In the genomic region with DNA sequence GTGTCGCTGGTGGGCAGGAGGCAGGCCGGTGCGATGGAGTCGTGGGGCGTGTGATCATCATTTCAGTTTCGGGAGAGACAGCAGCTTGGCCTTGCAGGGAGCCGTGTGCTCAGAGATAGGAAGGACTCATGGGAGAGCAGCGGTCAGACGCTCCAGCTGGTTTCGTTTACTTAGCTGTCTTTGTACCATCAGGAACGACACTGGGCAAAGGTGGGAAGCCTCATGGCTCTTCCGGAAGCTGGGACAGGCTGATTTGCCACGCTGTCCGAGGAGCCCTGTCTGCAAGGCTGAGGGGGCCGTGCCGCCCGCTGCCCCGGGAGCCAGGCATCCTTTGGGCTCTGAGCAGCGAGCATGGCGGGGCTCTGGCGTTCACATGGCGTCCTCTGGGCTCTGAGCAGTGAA, we compare ENCODE assay signal across 9 cellular contexts. TPM values are rescaled to one million over a fixed set of nuclear protein-coding genes. Genes with fewer than 3 reads are reported as not detected.
DNase-seq lines count a peak whose midpoint lies in the region; ATAC-seq and TF ChIP-seq lines count a peak whose summit lies in the region.
"Had no signal": no experiment of that assay in that cellular context is flagged by ENCODE, and none has a peak within 500 bp of the region (broad histone marks: within the 10 kb centered on the region; RNA-seq: fewer than 3 reads in every experiment).

No MANE protein-coding gene starts in this region.

- H4K20me1 ChIP-seq in IMR-90 (ENCODE audit: insufficient read depth, low read length), result peaks cover 15% of the 10 kb centered on the region

- no peaks in the 10 kb centered on the region for H3K27me3 Mint-ChIP-seq in chondrocyte (ENCODE audit: low read depth)

- H2AK5ac ChIP-seq in IMR-90 (ENCODE audit: low read depth, low read length) (peak overlapping the region; percentile 23; the same call in 1 of the 2 replicates), mesendoderm (ENCODE audit: low read length) (no peak overlapping the region)

- peak overlapping the region; percentile 23; the same call in 1 of the 2 replicates for H3K4me2 ChIP-seq in IMR-90 (ENCODE audit: low read depth, low read length)
- no peak overlapping the region for H3K4me2 ChIP-seq in mesendoderm (ENCODE audit: low read length)

- H3K27ac ChIP-seq in ACC112 (ENCODE audit: low read depth, low read length), result no peak overlapping the region
- no peak overlapping the region for H3K27ac ChIP-seq in IMR-90 (ENCODE audit: insufficient read depth, low read length)
- no peak overlapping the region for H3K27ac ChIP-seq in mesendoderm (ENCODE audit: low read depth, low read length)
- H3K27ac ChIP-seq: thyroid gland had no signal

- in situ Hi-C loops in IMR-90 (cut with MboI; ENCODE audit: low sequenced_read_pairs), result no loop called here

- no peak overlapping the region for H2BK15ac ChIP-seq in IMR-90 (ENCODE audit: low read depth, low read length)
- H2BK15ac ChIP-seq in mesendoderm (replicated peaks; ENCODE audit: low read depth), result no peak overlapping the region

- H3K79me2 ChIP-seq in ACC112 (ENCODE audit: control insufficient read depth, insufficient read depth, low read length, unreplicated experiment) (no peaks in the 10 kb centered on the region), mesendoderm (ENCODE audit: control insufficient read depth, insufficient read depth, low read length) (no peaks in the 10 kb centered on the region)

- no peak overlapping the region for H2BK20ac ChIP-seq in IMR-90 (ENCODE audit: low read depth, low read length)

- H4K5ac ChIP-seq in IMR-90 (ENCODE audit: low read depth, low read length) (peak overlapping the region; percentile 8; the same call in 1 of the 2 replicates), mesendoderm (ENCODE audit: low read length) (no peak overlapping the region)

- DNase-seq in IMR-90 (peak; percentile 35), chondrocyte (ENCODE audit: low spot score) (no peak), mesendoderm (no peak), inferior parietal cortex (ENCODE audit: extremely low spot score) (no peak), T-helper 2 cell (no peak), H7 (no peak), mesenteric fat pad (ENCODE audit: low spot score) (no peak)
- DNase-seq: thyroid gland had no signal

- peaks cover 2 to 3% of the 10 kb centered on the region in 2 experiments; a peak in 1 of 4 replicates for H3K79me1 ChIP-seq in IMR-90 (ENCODE audit: low read depth in 1 of 2, low read length in 2 of 2)
- no peaks in the 10 kb centered on the region for H3K79me1 ChIP-seq in mesendoderm (ENCODE audit: low read length)

- H2AFZ ChIP-seq in ACC112 (ENCODE audit: low read length, unreplicated experiment) (no peak overlapping the region), IMR-90 (replicated peaks; ENCODE audit: low read length, poor library complexity) (no peak overlapping the region)

- H3K23ac ChIP-seq in IMR-90 (ENCODE audit: low read depth, low read length), result no peak overlapping the region
- H3K23ac ChIP-seq in mesendoderm (ENCODE audit: low read length), result no peak overlapping the region

- H4K8ac ChIP-seq in IMR-90 (ENCODE audit: low read depth in 2 of 2, low read length in 2 of 2) (no peak overlapping the region; a peak in 1 of 4 replicates), mesendoderm (ENCODE audit: low read depth, low read length) (no peak overlapping the region)

- H3K9ac ChIP-seq in IMR-90 (ENCODE audit: low read depth, low read length) (no peak overlapping the region), mesendoderm (ENCODE audit: low read length) (no peak overlapping the region)

- no peak for TF ChIP-seq RAD21 in IMR-90 (IDR thresholded peaks at IDR 0.05; ENCODE audit: low read length)

- H3K4me1 ChIP-seq in ACC112 (ENCODE audit: control insufficient read depth, insufficient read depth, low read length, unreplicated experiment), result peaks cover 4% of the 10 kb centered on the region
- H3K4me1 ChIP-seq in IMR-90 (ENCODE audit: control insufficient read depth, insufficient read depth, low read length), result peaks cover 25% of the 10 kb centered on the region
- no peaks in the 10 kb centered on the region for H3K4me1 ChIP-seq in mesendoderm (ENCODE audit: control insufficient read depth, low read depth, low read length)

- peak overlapping the region; percentile 42 for H3K27ac Mint-ChIP-seq in chondrocyte (ENCODE audit: unreplicated experiment)

- H3K4me3 Mint-ChIP-seq in chondrocyte (ENCODE audit: unreplicated experiment), result peak overlapping the region; percentile 23

- H3K4ac ChIP-seq in IMR-90 (ENCODE audit: low read depth, low read length), result no peak overlapping the region
- no peak overlapping the region for H3K4ac ChIP-seq in mesendoderm (ENCODE audit: low read depth, low read length)

- TF ChIP-seq CTCF in IMR-90 (conservative IDR thresholded peaks at IDR 0.05; ENCODE audit: low read depth, low read length) (no peak), chondrocyte (IDR thresholded peaks at IDR 0.05) (peak; percentile 37)

- H2AK9ac ChIP-seq in IMR-90 (replicated peaks; ENCODE audit: low read depth, low read length, poor library complexity), result no peak overlapping the region

- H3K56ac ChIP-seq in IMR-90 (ENCODE audit: extremely low read depth, insufficient read depth, low read length) (no peak overlapping the region), mesendoderm (ENCODE audit: low read length) (peak overlapping the region; percentile 42)

- no peak overlapping the region for H2BK5ac ChIP-seq in IMR-90 (ENCODE audit: low read depth, low read length, poor library complexity, severe bottlenecking)
- H2BK5ac ChIP-seq in mesendoderm (ENCODE audit: low read length), result no peak overlapping the region

- H3K14ac ChIP-seq in IMR-90 (replicated peaks; ENCODE audit: low read depth, low read length), result no peak overlapping the region

- no TSS peak for BruUV-seq in IMR-90 (replicated peaks; lab: Mats Ljungman, UMichigan)

- H3K9me3 ChIP-seq in IMR-90 (ENCODE audit: control insufficient read depth, insufficient read depth, low read length), result no peaks in the 10 kb centered on the region
- H3K9me3 ChIP-seq: thyroid gland had no signal

- H3K4me1 Mint-ChIP-seq in chondrocyte (ENCODE audit: low read depth), result peaks cover 24% of the 10 kb centered on the region

- H3K27me3 ChIP-seq in ACC112 (ENCODE audit: insufficient read depth, low read length) (no peaks in the 10 kb centered on the region), IMR-90 (ENCODE audit: control insufficient read depth, insufficient read depth, low read length) (no peaks in the 10 kb centered on the region), mesendoderm (ENCODE audit: insufficient read depth, low read length, poor library complexity) (no peaks in the 10 kb centered on the region), H7 (ENCODE audit: control insufficient read depth, insufficient read depth, low read length) (no peaks in the 10 kb centered on the region)
- H3K27me3 ChIP-seq: thyroid gland had no signal

- H3K18ac ChIP-seq in IMR-90 (ENCODE audit: low read depth, low read length), result no peak overlapping the region
- no peak overlapping the region for H3K18ac ChIP-seq in mesendoderm (ENCODE audit: low read length)

- no peaks in the 10 kb centered on the region for H3K36me3 Mint-ChIP-seq in chondrocyte (ENCODE audit: low read depth)

- H3K9me1 ChIP-seq in IMR-90 (ENCODE audit: insufficient read depth, low read length), result peaks cover 6% of the 10 kb centered on the region; the same call in 1 of the 2 replicates

- no peaks in the 10 kb centered on the region for H3K9me3 Mint-ChIP-seq in chondrocyte (ENCODE audit: low read depth)

- WGBS in IMR-90 (ENCODE audit: extremely low coverage in 2 of 2, insufficient read length in 1 of 2), 2 experiments, result 48% methylated on average over 16 of the region's 22 CpGs; no CpG with 5 or more reads in 1 of the 2 experiments
- no CpG with 5 or more reads among the region's 22 CpGs for WGBS in mesendoderm (ENCODE audit: extremely low coverage, insufficient coverage, low lambda C conversion rate)

- peak overlapping the region; percentile 33; the same call in 1 of the 2 replicates for H3K4me3 ChIP-seq in ACC112 (ENCODE audit: low read depth, low read length)
- no peak overlapping the region for H3K4me3 ChIP-seq in IMR-90 (ENCODE audit: insufficient read depth, low read depth, low read length)
- H3K4me3 ChIP-seq in mesendoderm (ENCODE audit: low read length), result no peak overlapping the region
- no peak overlapping the region for H3K4me3 ChIP-seq in H7 (ENCODE audit: insufficient read depth, low read depth, low read length)
- H3K4me3 ChIP-seq: thyroid gland had no signal

- dilution Hi-C loops in IMR-90 (cut with HindIII; ENCODE audit: low sequenced_read_pairs, unreplicated experiment), result no loop called here

- intact Hi-C loops in IMR-90 (cut with micrococcal nuclease), result no loop called here

- H3K36me3 ChIP-seq in ACC112 (ENCODE audit: insufficient read depth, low read length), result no peaks in the 10 kb centered on the region
- H3K36me3 ChIP-seq in IMR-90 (ENCODE audit: control insufficient read depth, insufficient read depth, low read length), result peaks cover 2% of the 10 kb centered on the region; the same call in 1 of the 2 replicates
- no peaks in the 10 kb centered on the region for H3K36me3 ChIP-seq in mesendoderm (ENCODE audit: control insufficient read depth, insufficient read depth, low read length)
- no peaks in the 10 kb centered on the region; the same call in 1 of the 2 replicates for H3K36me3 ChIP-seq in H7 (replicated peaks; ENCODE audit: control insufficient read depth, insufficient read depth, low read length)
- H3K36me3 ChIP-seq: thyroid gland had no signal

- H2BK120ac ChIP-seq in IMR-90 (ENCODE audit: low read depth, low read length) (no peak overlapping the region), mesendoderm (ENCODE audit: low read depth, low read length) (no peak overlapping the region)

- TF ChIP-seq POLR2A in IMR-90 (IDR thresholded peaks at IDR 0.05; ENCODE audit: low read depth, low read length), result no peak

- peak; percentile 33 for ATAC-seq in IMR-90 (ENCODE audit: low read depth)

- POLR2A ChIA-PET in IMR-90 (lab: Charles Lee; ENCODE audit: unreplicated experiment), result no interaction called here

- CTCF ChIA-PET in IMR-90 (lab: Yijun Ruan, JAX), result interaction anchor here (0.9 kb wide), 1 partner anchor 74 kb away, joined by 3 read pairs; no protein-coding TSS in a partner anchor

- H4K91ac ChIP-seq in IMR-90 (ENCODE audit: insufficient read depth, low read depth, low read length), result peak overlapping the region; percentile 24

TF ChIP-seq in IMR-90, 13 proteins besides CTCF, POLR2A, EP300 and RAD21 (continues in another document):
- TF ChIP-seq CEBPB (IDR thresholded peaks at IDR 0.05; ENCODE audit: low read depth, low read length) (no peak), CHD1 (IDR thresholded peaks at IDR 0.05; ENCODE audit: low read depth, low read length) (no peak)

RNA-seq across cellular contexts. Expression of gene GRAMD4, which starts 32.7 kb away (rescaled TPM):
- total RNA-seq in IMR-90 (2012; rRNA removed) (2.7 and 2.8 TPM in 2 replicates), chondrocyte (23.8 to 44.8 TPM (median 31.7 TPM) in 3 replicates), mesenteric fat pad (37.8 TPM)
- 5.8 and 7.4 TPM in 2 replicates for polyA plus RNA-seq in IMR-90 (2012; rRNA removed)
- 3.2 and 5.9 TPM in 2 replicates for polyA plus RNA-seq in IMR-90 (2012; cell fraction: cytosol; rRNA removed)
- 11.4 and 12.3 TPM in 2 replicates for polyA plus RNA-seq in IMR-90 (2012; cell fraction: nucleus; rRNA removed; ENCODE audit: low replicate concordance)
- 5.7 TPM for polyA plus RNA-seq in mesendoderm (2013, experiment 1 of 2)
- polyA plus RNA-seq in mesendoderm (2013, experiment 2 of 2), result 6.5 TPM
- 17.1 and 18.9 TPM in 2 replicates for total RNA-seq in H7 (2014; rRNA removed; shearing (Covaris generic))
